Comparison of ENCODE assay signal across 23 cellular contexts in genomic region chr2:74232426-74232825, GRCh38.
"Had no signal": no experiment of that assay in that cellular context is flagged by ENCODE, and none has a peak within 500 bp of the region (broad histone marks: within the 10 kb centered on the region; RNA-seq: fewer than 3 reads in every experiment).

No MANE protein-coding gene starts in this region.

- H3K27me3 ChIP-seq: heart left ventricle, neutrophil, right lobe of liver, spleen, testis, tibial nerve, upper lobe of right lung, vagina had no signal

- H3K4me3 Mint-ChIP-seq: naive thymus-derived CD4-positive, alpha-beta T cell; nephron progenitor cell; stimulated activated naive B cell treated with anti-CD40 and anti-IgM and Interleukin-4, amounts not matched to agents 10 μg/mL and 1 μg/mL and 100 μg/mL, for 72 hours; stimulated activated naive CD8-positive, alpha-beta T cell treated with anti-CD3 and anti-CD28 coated beads, Interleukin-15, amount 100 ng/mL, for 72 hours had no signal

- H3K27ac Mint-ChIP-seq: nephron progenitor cell; stimulated activated naive B cell treated with anti-CD40 and anti-IgM and Interleukin-4, amounts not matched to agents 10 μg/mL and 1 μg/mL and 100 μg/mL, for 72 hours had no signal

- H3K4me1 Mint-ChIP-seq: nephron progenitor cell; stimulated activated naive B cell treated with anti-CD40 and anti-IgM and Interleukin-4, amounts not matched to agents 10 μg/mL and 1 μg/mL and 100 μg/mL, for 72 hours had no signal

- H3K36me3 ChIP-seq: neutrophil, right lobe of liver, upper lobe of right lung, vagina had no signal

- DNase-seq: effector CD8-positive, alpha-beta T cell; heart left ventricle; hippocampal formation; kidney glomerular epithelial cell; mesendoderm; naive thymus-derived CD4-positive, alpha-beta T cell; nephron progenitor cell; retina; right lobe of liver; spleen; stimulated activated CD4-positive, alpha-beta T cell treated with anti-CD3 and anti-CD28 coated beads, Interleukin-2, amount 100 ng/mL, for 24 hours; stimulated activated CD4-positive, alpha-beta T cell treated with anti-CD3 and anti-CD28 coated beads, Interleukin-4, amount 100 ng/mL, for 4 hours; stimulated activated naive B cell treated with anti-CD40 and anti-IgM and Interleukin-4, amounts not matched to agents 10 μg/mL and 1 μg/mL and 100 μg/mL, for 72 hours; stimulated activated naive CD8-positive, alpha-beta T cell treated with anti-CD3 and anti-CD28 coated beads, Interleukin-15, amount 100 ng/mL, for 72 hours; testis; upper lobe of right lung had no signal

- H3K27ac ChIP-seq: heart left ventricle, neutrophil, psoas muscle, right lobe of liver, spleen, testis, tibial nerve, upper lobe of right lung, vagina had no signal

- H3K9me3 Mint-ChIP-seq: naive thymus-derived CD4-positive, alpha-beta T cell; nephron progenitor cell; stimulated activated naive B cell treated with anti-CD40 and anti-IgM and Interleukin-4, amounts not matched to agents 10 μg/mL and 1 μg/mL and 100 μg/mL, for 72 hours; stimulated activated naive CD8-positive, alpha-beta T cell treated with anti-CD3 and anti-CD28 coated beads, Interleukin-15, amount 100 ng/mL, for 72 hours had no signal

- H3K4me1 ChIP-seq: psoas muscle, right lobe of liver, spleen, testis, tibial nerve, upper lobe of right lung, vagina had no signal

- H3K9me3 ChIP-seq: heart left ventricle, neutrophil, psoas muscle, right lobe of liver, spleen, testis, tibial nerve, upper lobe of right lung, vagina had no signal

- ATAC-seq: esophagus mucosa; naive thymus-derived CD4-positive, alpha-beta T cell; stimulated activated naive B cell treated with anti-CD40 and anti-IgM and Interleukin-4, amounts not matched to agents 10 μg/mL and 1 μg/mL and 100 μg/mL, for 72 hours; upper lobe of right lung had no signal

- H3K27me3 Mint-ChIP-seq: naive thymus-derived CD4-positive, alpha-beta T cell; stimulated activated naive B cell treated with anti-CD40 and anti-IgM and Interleukin-4, amounts not matched to agents 10 μg/mL and 1 μg/mL and 100 μg/mL, for 72 hours; stimulated activated naive CD8-positive, alpha-beta T cell treated with anti-CD3 and anti-CD28 coated beads, Interleukin-15, amount 100 ng/mL, for 72 hours had no signal

- H3K4me3 ChIP-seq: heart left ventricle, psoas muscle, right lobe of liver, spleen, testis, tibial nerve, upper lobe of right lung, vagina had no signal

- FAIRE-seq: endometrium, frontal cortex had no signal
